Comparison of ENCODE assay signal across 7 cellular contexts in genomic region chr1:211352055-211352454, GRCh38. TPM values are rescaled to one million over a fixed set of nuclear protein-coding genes. Genes with fewer than 3 reads are reported as not detected.
DNase-seq lines count a peak whose midpoint lies in the region; ATAC-seq and TF ChIP-seq lines count a peak whose summit lies in the region.
"Not testable (repeated sequence)": the region's sequence is repeated elsewhere in the genome, so short reads cannot be mapped to it uniquely, and the experiment has no call there.

No MANE protein-coding gene starts in this region.

- H3K36me3 Mint-ChIP-seq in CD8-positive, alpha-beta T cell, result peaks cover 55% of the 10 kb centered on the region
- H3K36me3 Mint-ChIP-seq in T-helper 2 cell treated with Interferon-gamma antibody and Interleukin-4, amounts not matched to agents 5 μg/mL and 100 μg/mL, for 36 hours (ENCODE audit: low read depth), result peaks cover 69% of the 10 kb centered on the region
- H3K36me3 Mint-ChIP-seq in activated CD8-positive, alpha-beta T cell treated with anti-CD3 and anti-CD28 coated beads for 36 hours (ENCODE audit: low read depth), result peaks cover 58% of the 10 kb centered on the region
- peaks cover 88% of the 10 kb centered on the region for H3K36me3 Mint-ChIP-seq in activated T-helper 2 cell treated with anti-CD3 and anti-CD28 coated beads, Interferon-gamma antibody, Interleukin-2, Interleukin-4, amounts not matched to agents 10 μg/mL and 5 μg/mL and 100 μg/mL, durations not matched to agents 14 hours and 24 hours and 36 hours (ENCODE audit: low read depth)
- peaks cover 42% of the 10 kb centered on the region for H3K36me3 Mint-ChIP-seq in activated naive CD8-positive, alpha-beta T cell treated with anti-CD3 and anti-CD28 coated beads, Interleukin-2, amount 50 U/mL, for 24 hours (ENCODE audit: low read depth)
- peaks cover 29% of the 10 kb centered on the region for H3K36me3 Mint-ChIP-seq in memory B cell
- peaks cover 46% of the 10 kb centered on the region for H3K36me3 Mint-ChIP-seq in stimulated activated effector memory CD8-positive, alpha-beta T cell treated with anti-CD3 and anti-CD28 coated beads, Interleukin-12 subunit alpha, Interleukin-12 subunit beta, amount 100 ng/mL, for 72 hours

- H3K4me3 ChIP-seq in CD8-positive, alpha-beta T cell (ENCODE audit: low read depth, low read length), result not testable (repeated sequence)

- ATAC-seq in CD8-positive, alpha-beta T cell; activated CD8-positive, alpha-beta T cell treated with anti-CD3 and anti-CD28 coated beads for 36 hours; activated naive CD8-positive, alpha-beta T cell treated with anti-CD3 and anti-CD28 coated beads, Interleukin-2, amount 50 U/mL, for 24 hours; memory B cell (ENCODE audit: low read depth); stimulated activated effector memory CD8-positive, alpha-beta T cell treated with anti-CD3 and anti-CD28 coated beads, Interleukin-12 subunit alpha, Interleukin-12 subunit beta, amount 100 ng/mL, for 72 hours: not testable (repeated sequence)

- H3K9me3 ChIP-seq in CD8-positive, alpha-beta T cell (ENCODE audit: low read length), result not testable (repeated sequence)

- CTCF ChIA-PET in CD8-positive, alpha-beta T cell (lab: Charles Lee), result interaction anchor here (0.8 to 2.7 kb wide), 5 partner anchors 11 to 28 kb away, joined by 3 to 18 read pairs (median 3); no protein-coding TSS in a partner anchor
- CTCF ChIA-PET in activated CD8-positive, alpha-beta T cell treated with anti-CD3 and anti-CD28 coated beads for 36 hours (lab: Charles Lee), result interaction anchor here (0.9 to 3.8 kb wide), 4 partner anchors 14 to 29 kb away, joined by 3 to 14 read pairs (median 4); no protein-coding TSS in a partner anchor

- H3K9me3 Mint-ChIP-seq in CD8-positive, alpha-beta T cell; activated naive CD8-positive, alpha-beta T cell treated with anti-CD3 and anti-CD28 coated beads, Interleukin-2, amount 50 U/mL, for 24 hours; memory B cell; stimulated activated effector memory CD8-positive, alpha-beta T cell treated with anti-CD3 and anti-CD28 coated beads, Interleukin-12 subunit alpha, Interleukin-12 subunit beta, amount 100 ng/mL, for 72 hours: not testable (repeated sequence)
- H3K9me3 Mint-ChIP-seq in T-helper 2 cell treated with Interferon-gamma antibody and Interleukin-4, amounts not matched to agents 5 μg/mL and 100 μg/mL, for 36 hours, result peaks cover 22% of the 10 kb centered on the region
- H3K9me3 Mint-ChIP-seq in activated CD8-positive, alpha-beta T cell treated with anti-CD3 and anti-CD28 coated beads for 36 hours, result peaks cover 11% of the 10 kb centered on the region
- peaks cover 29% of the 10 kb centered on the region for H3K9me3 Mint-ChIP-seq in activated T-helper 2 cell treated with anti-CD3 and anti-CD28 coated beads, Interferon-gamma antibody, Interleukin-2, Interleukin-4, amounts not matched to agents 10 μg/mL and 5 μg/mL and 100 μg/mL, durations not matched to agents 14 hours and 24 hours and 36 hours

- H3K27me3 Mint-ChIP-seq in CD8-positive, alpha-beta T cell (ENCODE audit: low read depth); T-helper 2 cell treated with Interferon-gamma antibody and Interleukin-4, amounts not matched to agents 5 μg/mL and 100 μg/mL, for 36 hours (ENCODE audit: low read depth); activated CD8-positive, alpha-beta T cell treated with anti-CD3 and anti-CD28 coated beads for 36 hours; activated T-helper 2 cell treated with anti-CD3 and anti-CD28 coated beads, Interferon-gamma antibody, Interleukin-2, Interleukin-4, amounts not matched to agents 10 μg/mL and 5 μg/mL and 100 μg/mL, durations not matched to agents 14 hours and 24 hours and 36 hours (ENCODE audit: low read depth); activated naive CD8-positive, alpha-beta T cell treated with anti-CD3 and anti-CD28 coated beads, Interleukin-2, amount 50 U/mL, for 24 hours; memory B cell: not testable (repeated sequence)

- peak overlapping the region; percentile 88 for H3K27ac Mint-ChIP-seq in CD8-positive, alpha-beta T cell
- not testable (repeated sequence) for H3K27ac Mint-ChIP-seq in T-helper 2 cell treated with Interferon-gamma antibody and Interleukin-4, amounts not matched to agents 5 μg/mL and 100 μg/mL, for 36 hours
- H3K27ac Mint-ChIP-seq in activated CD8-positive, alpha-beta T cell treated with anti-CD3 and anti-CD28 coated beads for 36 hours, result peak overlapping the region; percentile 60
- H3K27ac Mint-ChIP-seq in activated T-helper 2 cell treated with anti-CD3 and anti-CD28 coated beads, Interferon-gamma antibody, Interleukin-2, Interleukin-4, amounts not matched to agents 10 μg/mL and 5 μg/mL and 100 μg/mL, durations not matched to agents 14 hours and 24 hours and 36 hours, result peak overlapping the region; percentile 40
- peak overlapping the region; percentile 44 for H3K27ac Mint-ChIP-seq in activated naive CD8-positive, alpha-beta T cell treated with anti-CD3 and anti-CD28 coated beads, Interleukin-2, amount 50 U/mL, for 24 hours
- peak overlapping the region; percentile 89 for H3K27ac Mint-ChIP-seq in memory B cell
- peak overlapping the region; percentile 88 for H3K27ac Mint-ChIP-seq in stimulated activated effector memory CD8-positive, alpha-beta T cell treated with anti-CD3 and anti-CD28 coated beads, Interleukin-12 subunit alpha, Interleukin-12 subunit beta, amount 100 ng/mL, for 72 hours

- intact Hi-C loops in CD8-positive, alpha-beta T cell (cut with DNase I, micrococcal nuclease); activated CD8-positive, alpha-beta T cell treated with anti-CD3 and anti-CD28 coated beads for 36 hours (cut with micrococcal nuclease); activated T-helper 2 cell treated with anti-CD3 and anti-CD28 coated beads, Interferon-gamma antibody, Interleukin-2, Interleukin-4, amounts not matched to agents 10 μg/mL and 5 μg/mL and 100 μg/mL, durations not matched to agents 14 hours and 24 hours and 36 hours (cut with micrococcal nuclease): not testable (repeated sequence)

- H3K4me1 Mint-ChIP-seq in CD8-positive, alpha-beta T cell (ENCODE audit: low read depth), result peaks cover 79% of the 10 kb centered on the region
- peaks cover 43% of the 10 kb centered on the region for H3K4me1 Mint-ChIP-seq in T-helper 2 cell treated with Interferon-gamma antibody and Interleukin-4, amounts not matched to agents 5 μg/mL and 100 μg/mL, for 36 hours (ENCODE audit: low read depth)
- H3K4me1 Mint-ChIP-seq in activated CD8-positive, alpha-beta T cell treated with anti-CD3 and anti-CD28 coated beads for 36 hours (ENCODE audit: low read depth), result peaks cover 83% of the 10 kb centered on the region
- H3K4me1 Mint-ChIP-seq in activated T-helper 2 cell treated with anti-CD3 and anti-CD28 coated beads, Interferon-gamma antibody, Interleukin-2, Interleukin-4, amounts not matched to agents 10 μg/mL and 5 μg/mL and 100 μg/mL, durations not matched to agents 14 hours and 24 hours and 36 hours (ENCODE audit: low read depth), result peaks cover 53% of the 10 kb centered on the region
- peaks cover 84% of the 10 kb centered on the region for H3K4me1 Mint-ChIP-seq in activated naive CD8-positive, alpha-beta T cell treated with anti-CD3 and anti-CD28 coated beads, Interleukin-2, amount 50 U/mL, for 24 hours
- peaks cover 50% of the 10 kb centered on the region for H3K4me1 Mint-ChIP-seq in memory B cell
- peaks cover 70% of the 10 kb centered on the region for H3K4me1 Mint-ChIP-seq in stimulated activated effector memory CD8-positive, alpha-beta T cell treated with anti-CD3 and anti-CD28 coated beads, Interleukin-12 subunit alpha, Interleukin-12 subunit beta, amount 100 ng/mL, for 72 hours

- DNase-seq in CD8-positive, alpha-beta T cell, result peak in 1 of 7 experiments; percentile 44
- not testable (repeated sequence) for DNase-seq in T-helper 2 cell treated with Interferon-gamma antibody and Interleukin-4, amounts not matched to agents 5 μg/mL and 100 μg/mL, for 36 hours (ENCODE audit: low spot score); activated CD8-positive, alpha-beta T cell treated with anti-CD3 and anti-CD28 coated beads for 36 hours; activated T-helper 2 cell treated with anti-CD3 and anti-CD28 coated beads, Interferon-gamma antibody, Interleukin-2, Interleukin-4, amounts not matched to agents 10 μg/mL and 5 μg/mL and 100 μg/mL, durations not matched to agents 14 hours and 24 hours and 36 hours (ENCODE audit: low spot score); activated naive CD8-positive, alpha-beta T cell treated with anti-CD3 and anti-CD28 coated beads, Interleukin-2, amount 50 U/mL, for 24 hours; memory B cell (ENCODE audit: low spot score in 2 of 2); stimulated activated effector memory CD8-positive, alpha-beta T cell treated with anti-CD3 and anti-CD28 coated beads, Interleukin-12 subunit alpha, Interleukin-12 subunit beta, amount 100 ng/mL, for 72 hours (ENCODE audit: low spot score in 2 of 2)

- H3K4me3 Mint-ChIP-seq in CD8-positive, alpha-beta T cell, result peak overlapping the region; percentile 67
- H3K4me3 Mint-ChIP-seq in T-helper 2 cell treated with Interferon-gamma antibody and Interleukin-4, amounts not matched to agents 5 μg/mL and 100 μg/mL, for 36 hours, result peak overlapping the region; percentile 39
- not testable (repeated sequence) for H3K4me3 Mint-ChIP-seq in activated CD8-positive, alpha-beta T cell treated with anti-CD3 and anti-CD28 coated beads for 36 hours
- H3K4me3 Mint-ChIP-seq in activated T-helper 2 cell treated with anti-CD3 and anti-CD28 coated beads, Interferon-gamma antibody, Interleukin-2, Interleukin-4, amounts not matched to agents 10 μg/mL and 5 μg/mL and 100 μg/mL, durations not matched to agents 14 hours and 24 hours and 36 hours (ENCODE audit: low read depth), result peak overlapping the region; percentile 23
- H3K4me3 Mint-ChIP-seq in activated naive CD8-positive, alpha-beta T cell treated with anti-CD3 and anti-CD28 coated beads, Interleukin-2, amount 50 U/mL, for 24 hours, result peak overlapping the region; percentile 21
- H3K4me3 Mint-ChIP-seq in memory B cell, result peak overlapping the region; percentile 50
- peak overlapping the region; percentile 62 for H3K4me3 Mint-ChIP-seq in stimulated activated effector memory CD8-positive, alpha-beta T cell treated with anti-CD3 and anti-CD28 coated beads, Interleukin-12 subunit alpha, Interleukin-12 subunit beta, amount 100 ng/mL, for 72 hours

- TF ChIP-seq CTCF in CD8-positive, alpha-beta T cell (IDR thresholded peaks at IDR 0.05); activated CD8-positive, alpha-beta T cell treated with anti-CD3 and anti-CD28 coated beads for 36 hours (IDR thresholded peaks at IDR 0.05): not testable (repeated sequence)

- not testable (repeated sequence) for H3K36me3 ChIP-seq in CD8-positive, alpha-beta T cell (ENCODE audit: insufficient read depth, low read length)

- not testable (repeated sequence) for H3K27me3 ChIP-seq in CD8-positive, alpha-beta T cell (ENCODE audit: insufficient read depth, low read length)

- POLR2A ChIA-PET in CD8-positive, alpha-beta T cell (lab: Charles Lee), result interaction anchor here (1.0 kb wide), 1 partner anchor 14 kb away, joined by 3 read pairs; no protein-coding TSS in a partner anchor
- POLR2A ChIA-PET in activated CD8-positive, alpha-beta T cell treated with anti-CD3 and anti-CD28 coated beads for 36 hours (lab: Charles Lee), result interaction anchor here (0.9 kb wide), 1 partner anchor 22 kb away, joined by 3 read pairs; no protein-coding TSS in a partner anchor

- not testable (repeated sequence) for H3K27ac ChIP-seq in CD8-positive, alpha-beta T cell (ENCODE audit: low read depth, low read length)

- H3K4me1 ChIP-seq in CD8-positive, alpha-beta T cell (ENCODE audit: insufficient read depth, low read length), result peaks cover 50% of the 10 kb centered on the region

RNA-seq across cellular contexts. Expression of gene TRAF5, which starts 25.4 kb away (rescaled TPM):
- 10 to 100 TPM; 20.5 to 24.0 TPM for total RNA-seq in CD8-positive, alpha-beta T cell
- total RNA-seq in activated CD8-positive, alpha-beta T cell treated with anti-CD3 and anti-CD28 coated beads for 36 hours, result 10 to 100 TPM; 40.6 to 42.5 TPM
- 63.8 and 64.6 TPM in 2 replicates for total RNA-seq in activated T-helper 2 cell treated with anti-CD3 and anti-CD28 coated beads, Interferon-gamma antibody, Interleukin-2, Interleukin-4, amounts not matched to agents 10 μg/mL and 5 μg/mL and 100 μg/mL, durations not matched to agents 14 hours and 24 hours and 36 hours
